ENCODE assay signal across 8 cellular contexts in the genomic region with DNA sequence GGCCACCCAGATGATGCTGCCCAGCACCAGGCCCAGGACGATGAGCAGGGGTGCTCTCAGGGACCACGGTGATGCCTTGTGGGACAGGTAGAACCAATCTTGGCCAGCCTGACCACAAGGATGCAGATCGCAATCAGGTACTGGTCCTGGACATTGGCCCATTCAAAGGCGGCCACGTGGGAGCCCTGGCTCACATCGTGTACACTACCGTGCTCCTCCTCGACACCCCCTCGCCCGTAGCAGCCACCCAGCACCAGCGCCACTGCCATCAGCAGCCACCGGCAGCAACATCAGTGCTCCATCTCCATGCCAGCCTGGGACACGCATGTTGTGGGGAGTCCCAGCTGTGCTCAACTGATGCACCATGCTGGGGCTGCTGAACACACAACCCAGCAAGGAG.
"Had no signal": no experiment of that assay in that cellular context is flagged by ENCODE, and none has a peak within 500 bp of the region (broad histone marks: within the 10 kb centered on the region; RNA-seq: fewer than 3 reads in every experiment).

No MANE protein-coding gene starts in this region.

- H3K36me3 ChIP-seq: HAP-1 had no signal

- H3K4me1 Mint-ChIP-seq: GM23338 had no signal

- H2AFZ ChIP-seq: GM23338 had no signal

- H3K27ac ChIP-seq: HL-60 had no signal

- H3K4me2 ChIP-seq: GM23338 had no signal

- H3K27ac Mint-ChIP-seq: GM23338, HFFc6 had no signal

- ATAC-seq: GM23338, HCT116, HepG2, K562 had no signal

- DNase-seq: H7, HFFc6 had no signal

- H3K4me3 Mint-ChIP-seq: GM23338, HFFc6 had no signal

- H3K4me3 ChIP-seq: GM23338, HAP-1, K562 had no signal

- H3K9me3 ChIP-seq: HAP-1 had no signal

- H3K4me1 ChIP-seq: HAP-1 had no signal

- H3K9me3 Mint-ChIP-seq: GM23338 had no signal
